1 cellular context compared by ENCODE assay signal in genomic region chr20:45971675-45972499, GRCh38.
A peak's percentile ranks its signal among the peaks of the same experiment; 100 is the strongest.
TF ChIP-seq lines count a peak whose summit lies in the region.

A gene with protein sequence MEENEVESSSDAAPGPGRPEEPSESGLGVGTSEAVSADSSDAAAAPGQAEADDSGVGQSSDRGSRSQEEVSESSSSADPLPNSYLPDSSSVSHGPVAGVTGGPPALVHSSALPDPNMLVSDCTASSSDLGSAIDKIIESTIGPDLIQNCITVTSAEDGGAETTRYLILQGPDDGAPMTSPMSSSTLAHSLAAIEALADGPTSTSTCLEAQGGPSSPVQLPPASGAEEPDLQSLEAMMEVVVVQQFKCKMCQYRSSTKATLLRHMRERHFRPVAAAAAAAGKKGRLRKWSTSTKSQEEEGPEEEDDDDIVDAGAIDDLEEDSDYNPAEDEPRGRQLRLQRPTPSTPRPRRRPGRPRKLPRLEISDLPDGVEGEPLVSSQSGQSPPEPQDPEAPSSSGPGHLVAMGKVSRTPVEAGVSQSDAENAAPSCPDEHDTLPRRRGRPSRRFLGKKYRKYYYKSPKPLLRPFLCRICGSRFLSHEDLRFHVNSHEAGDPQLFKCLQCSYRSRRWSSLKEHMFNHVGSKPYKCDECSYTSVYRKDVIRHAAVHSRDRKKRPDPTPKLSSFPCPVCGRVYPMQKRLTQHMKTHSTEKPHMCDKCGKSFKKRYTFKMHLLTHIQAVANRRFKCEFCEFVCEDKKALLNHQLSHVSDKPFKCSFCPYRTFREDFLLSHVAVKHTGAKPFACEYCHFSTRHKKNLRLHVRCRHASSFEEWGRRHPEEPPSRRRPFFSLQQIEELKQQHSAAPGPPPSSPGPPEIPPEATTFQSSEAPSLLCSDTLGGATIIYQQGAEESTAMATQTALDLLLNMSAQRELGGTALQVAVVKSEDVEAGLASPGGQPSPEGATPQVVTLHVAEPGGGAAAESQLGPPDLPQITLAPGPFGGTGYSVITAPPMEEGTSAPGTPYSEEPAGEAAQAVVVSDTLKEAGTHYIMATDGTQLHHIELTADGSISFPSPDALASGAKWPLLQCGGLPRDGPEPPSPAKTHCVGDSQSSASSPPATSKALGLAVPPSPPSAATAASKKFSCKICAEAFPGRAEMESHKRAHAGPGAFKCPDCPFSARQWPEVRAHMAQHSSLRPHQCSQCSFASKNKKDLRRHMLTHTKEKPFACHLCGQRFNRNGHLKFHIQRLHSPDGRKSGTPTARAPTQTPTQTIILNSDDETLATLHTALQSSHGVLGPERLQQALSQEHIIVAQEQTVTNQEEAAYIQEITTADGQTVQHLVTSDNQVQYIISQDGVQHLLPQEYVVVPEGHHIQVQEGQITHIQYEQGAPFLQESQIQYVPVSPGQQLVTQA (N-terminal part only) (minus strand): TSS chr20:45972203. CDS start chr20:45971410, 793 bp downstream.

TF ChIP-seq in HepG2, 621 proteins besides CTCF, POLR2A, EP300 and RAD21 (continued from another document):
- TF ChIP-seq ZNF740 (CRISPR knock-in tag; IDR thresholded peaks at IDR 0.05) (peak; percentile 75), ZNF337 (CRISPR knock-in tag; IDR thresholded peaks at IDR 0.05; ENCODE audit: borderline replicate concordance, low read depth) (peak; percentile 97), LRRFIP1 (CRISPR knock-in tag; conservative IDR thresholded peaks at IDR 0.05) (peak; percentile 50; the same call in 1 of the 2 replicates), ZNF747 (CRISPR knock-in tag; IDR thresholded peaks at IDR 0.05; ENCODE audit: borderline replicate concordance) (0 out of 2 replicates have a peak, but pooled peaks have one; percentile 82), PHF20 (CRISPR knock-in tag; IDR thresholded peaks at IDR 0.05) (peak; percentile 85), ZNF660 (CRISPR knock-in tag; IDR thresholded peaks at IDR 0.05; ENCODE audit: borderline replicate concordance, low read depth) (peak; percentile 33; the same call in 1 of the 2 replicates), TARDBP (CRISPR knock-in tag; IDR thresholded peaks at IDR 0.05) (peak; percentile 74), ZNF878 (CRISPR knock-in tag; IDR thresholded peaks at IDR 0.05) (0 out of 2 replicates have a peak, but pooled peaks have one; percentile 46), ARNTL (CRISPR knock-in tag; IDR thresholded peaks at IDR 0.05) (no peak; the same call in 1 of the 2 replicates), DNMT3B (CRISPR knock-in tag; conservative IDR thresholded peaks at IDR 0.05) (no peak; the same call in 1 of the 2 replicates), ZNF782 (CRISPR knock-in tag; IDR thresholded peaks at IDR 0.05; ENCODE audit: borderline replicate concordance) (peak; percentile 92; the same call in 1 of the 2 replicates), ZNF883 (CRISPR knock-in tag; IDR thresholded peaks at IDR 0.05; ENCODE audit: not compliant biosample characterization) (no peak), KLF13 (CRISPR knock-in tag; IDR thresholded peaks at IDR 0.05) (peak; percentile 72; the same call in 1 of the 2 replicates), ZNF788 (CRISPR knock-in tag; IDR thresholded peaks at IDR 0.05; ENCODE audit: borderline replicate concordance) (peak; percentile 91), KDM5A (IDR thresholded peaks at IDR 0.05; ENCODE audit: borderline replicate concordance, low read length) (peak; percentile 94; the same call in 1 of the 2 replicates)
- TF ChIP-seq, protein P1, sequence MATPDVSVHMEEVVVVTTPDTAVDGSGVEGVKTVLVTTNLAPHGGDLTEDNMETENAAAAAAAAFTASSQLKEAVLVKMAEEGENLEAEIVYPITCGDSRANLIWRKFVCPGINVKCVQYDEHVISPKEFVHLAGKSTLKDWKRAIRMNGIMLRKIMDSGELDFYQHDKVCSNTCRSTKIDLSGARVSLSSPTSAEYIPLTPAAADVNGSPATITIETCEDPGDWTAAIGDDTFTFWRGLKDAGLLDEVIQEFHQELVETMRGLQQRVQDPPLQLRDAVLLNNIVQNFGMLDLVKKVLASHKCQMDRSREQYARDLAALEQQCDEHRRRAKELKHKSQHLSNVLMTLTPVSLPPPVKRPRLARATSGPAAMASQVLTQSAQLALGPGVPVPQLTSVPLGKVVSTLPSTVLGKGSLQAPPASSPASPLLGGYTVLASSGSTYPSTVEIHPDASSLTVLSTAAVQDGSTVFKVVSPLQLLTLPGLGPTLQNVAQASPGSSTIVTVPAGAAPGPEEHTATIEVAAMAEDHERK (CRISPR knock-in tag; IDR thresholded peaks at IDR 0.05; ENCODE audit: low read depth), result no peak; the same call in 1 of the 2 replicates
